8 cellular contexts compared by ENCODE assay signal in the genomic region with DNA sequence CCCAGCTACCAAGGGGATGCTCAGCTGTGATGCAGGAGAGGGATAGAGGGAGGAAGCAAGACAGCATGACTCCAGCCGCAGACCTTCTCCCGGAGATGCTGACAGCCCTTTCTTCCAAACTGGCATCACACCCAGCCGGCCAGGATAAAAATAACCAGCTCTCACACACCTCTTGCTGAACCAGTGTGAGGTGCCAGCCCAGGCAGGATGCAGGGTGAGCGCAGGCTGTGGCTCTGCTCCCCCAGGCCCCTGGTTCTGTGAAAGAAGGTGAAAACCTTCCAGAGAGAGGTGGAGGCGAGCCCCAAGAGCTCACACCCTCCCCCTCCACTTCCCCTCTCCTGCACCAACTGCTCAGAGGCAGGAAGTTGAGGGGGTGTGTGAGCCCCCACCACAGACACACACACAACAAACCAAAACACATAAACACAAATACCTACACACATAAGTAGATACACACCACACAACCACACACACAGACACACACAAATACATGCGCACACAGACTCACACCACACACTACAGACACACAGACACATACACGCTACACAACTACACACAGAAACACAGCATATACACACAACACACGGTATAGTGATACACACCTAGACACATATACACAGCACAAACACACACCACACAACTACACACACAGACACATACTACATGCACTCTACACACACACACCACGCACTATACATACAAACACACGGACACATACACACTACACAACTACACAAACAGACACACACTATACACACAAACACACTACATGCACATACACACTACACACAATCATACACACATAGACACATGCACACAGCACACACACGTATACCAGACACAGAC. TPM values are rescaled to one million over a fixed set of nuclear protein-coding genes. Genes with fewer than 3 reads are reported as not detected.
DNase-seq lines count a peak whose midpoint lies in the region; ATAC-seq, FAIRE-seq and TF ChIP-seq lines count a peak whose summit lies in the region.

No MANE protein-coding gene starts in this region.

- no peak for DNase-seq in GM18507 (ENCODE audit: extremely low spot score, insufficient read length, low read depth)
- no peak for DNase-seq in GM23338 (ENCODE audit: low spot score)
- DNase-seq in activated CD8-positive, alpha-beta T cell treated with anti-CD3 and anti-CD28 coated beads for 36 hours = peak; percentile 74
- no peak for DNase-seq in lower lobe of right lung
- DNase-seq in NCI-H510A (lab: John Stamatoyannopoulos, UW) = no peak
- DNase-seq in NCI-H1105 (lab: John Stamatoyannopoulos, UW) = no peak
- DNase-seq in Ammon's horn (ENCODE audit: low spot score) = no peak
- DNase-seq in Kasumi-1 (lab: John Stamatoyannopoulos, UW) = no peak

- no peak overlapping the region for H3K27ac ChIP-seq in GM23338 (ENCODE audit: low read depth)
- H3K27ac ChIP-seq in lower lobe of right lung = no peak overlapping the region

- no peaks in the 10 kb centered on the region; the same call in 1 of the 2 replicates for H3K9me2 ChIP-seq in GM23338 (ENCODE audit: insufficient read depth)

- no peaks in the 10 kb centered on the region for H3K4me1 ChIP-seq in GM23338 (ENCODE audit: insufficient read depth)
- no peaks in the 10 kb centered on the region for H3K4me1 ChIP-seq in lower lobe of right lung

- no peaks in the 10 kb centered on the region; the same call in 1 of the 2 replicates for H4K20me1 ChIP-seq in GM23338 (replicated peaks; ENCODE audit: insufficient read depth)

- peaks cover 5% of the 10 kb centered on the region; the same call in 1 of the 3 replicates for H3K36me3 Mint-ChIP-seq in GM23338 (ENCODE audit: low read depth)
- H3K36me3 Mint-ChIP-seq in activated CD8-positive, alpha-beta T cell treated with anti-CD3 and anti-CD28 coated beads for 36 hours (ENCODE audit: low read depth) = no peaks in the 10 kb centered on the region

- no peaks in the 10 kb centered on the region for H3K9me3 ChIP-seq in lower lobe of right lung

- FAIRE-seq in GM18507 (lab: Jason Lieb, UNC) = peak; percentile 90

- POLR2A ChIA-PET in activated CD8-positive, alpha-beta T cell treated with anti-CD3 and anti-CD28 coated beads for 36 hours (lab: Charles Lee) = interaction anchor here (1.0 to 2.0 kb wide), 2 partner anchors 35 to 38 kb away, joined by 3 to 8 read pairs; a partner anchor contains a TSS

- 0 out of 3 replicates have a peak, but pooled peaks have one; percentile 23 for ATAC-seq in GM23338
- ATAC-seq in activated CD8-positive, alpha-beta T cell treated with anti-CD3 and anti-CD28 coated beads for 36 hours = peak; percentile 93
- ATAC-seq in lower lobe of right lung = peak; percentile 58 to 62

- H3K27ac Mint-ChIP-seq in GM23338 = no peak overlapping the region
- no peak overlapping the region for H3K27ac Mint-ChIP-seq in activated CD8-positive, alpha-beta T cell treated with anti-CD3 and anti-CD28 coated beads for 36 hours

- peaks cover 5% of the 10 kb centered on the region for H3K27me3 Mint-ChIP-seq in GM23338 (ENCODE audit: insufficient read depth, low read depth, poor library complexity)
- H3K27me3 Mint-ChIP-seq in activated CD8-positive, alpha-beta T cell treated with anti-CD3 and anti-CD28 coated beads for 36 hours = no peaks in the 10 kb centered on the region

- no peak overlapping the region for H3K4me3 ChIP-seq in GM23338
- H3K4me3 ChIP-seq in lower lobe of right lung = no peak overlapping the region

- TF ChIP-seq CTCF in GM23338 (conservative IDR thresholded peaks at IDR 0.05; ENCODE audit: low read depth in 2 of 2) (no peak), lower lobe of right lung (IDR thresholded peaks at IDR 0.05) (no peak)
- no peak for TF ChIP-seq CTCF in activated CD8-positive, alpha-beta T cell treated with anti-CD3 and anti-CD28 coated beads for 36 hours (IDR thresholded peaks at IDR 0.05)

- no peaks in the 10 kb centered on the region for H3K27me3 ChIP-seq in GM23338 (ENCODE audit: insufficient read depth)
- no peaks in the 10 kb centered on the region for H3K27me3 ChIP-seq in lower lobe of right lung (ENCODE audit: low read depth)

- no peak overlapping the region for H3K4me3 Mint-ChIP-seq in GM23338
- H3K4me3 Mint-ChIP-seq in activated CD8-positive, alpha-beta T cell treated with anti-CD3 and anti-CD28 coated beads for 36 hours = no peak overlapping the region

- peak overlapping the region; percentile 47; the same call in 1 of the 2 replicates for H2AFZ ChIP-seq in GM23338

- intact Hi-C loops in activated CD8-positive, alpha-beta T cell treated with anti-CD3 and anti-CD28 coated beads for 36 hours (cut with micrococcal nuclease) = no loop called here
- intact Hi-C loops in lower lobe of right lung (cut with DNase I) = no loop called here

- CTCF ChIA-PET in activated CD8-positive, alpha-beta T cell treated with anti-CD3 and anti-CD28 coated beads for 36 hours (lab: Charles Lee) = interaction anchor here (1.1 to 1.7 kb wide), 5 partner anchors 16 to 79 kb away, joined by 4 to 7 read pairs (median 4); a partner anchor contains a TSS

- H3F3A ChIP-seq in GM23338 (replicated peaks; ENCODE audit: low read depth) = no peaks in the 10 kb centered on the region

- H3K4me2 ChIP-seq in GM23338 = no peak overlapping the region

- H3K4me1 Mint-ChIP-seq in GM23338 = peaks cover 4% of the 10 kb centered on the region; the same call in 1 of the 3 replicates
- peaks cover 5% of the 10 kb centered on the region for H3K4me1 Mint-ChIP-seq in activated CD8-positive, alpha-beta T cell treated with anti-CD3 and anti-CD28 coated beads for 36 hours (ENCODE audit: low read depth)

- peaks cover 18% of the 10 kb centered on the region for H3K9me3 Mint-ChIP-seq in GM23338
- H3K9me3 Mint-ChIP-seq in activated CD8-positive, alpha-beta T cell treated with anti-CD3 and anti-CD28 coated beads for 36 hours = no peaks in the 10 kb centered on the region

- no peaks in the 10 kb centered on the region for H3K79me2 ChIP-seq in GM23338 (replicated peaks; ENCODE audit: insufficient read depth)

- H3K36me3 ChIP-seq in GM23338 (ENCODE audit: insufficient read depth) (no peaks in the 10 kb centered on the region), lower lobe of right lung (no peaks in the 10 kb centered on the region)

TF ChIP-seq in GM23338, 12 proteins besides CTCF, POLR2A, EP300 and RAD21:
- TF ChIP-seq STAT1 (IDR thresholded peaks at IDR 0.05; ENCODE audit: unreplicated experiment) = no peak
- TF ChIP-seq EZH2phosphoT487 (IDR thresholded peaks at IDR 0.05; ENCODE audit: unreplicated experiment) = no peak
- no peak for TF ChIP-seq NANOG (IDR thresholded peaks at IDR 0.05; ENCODE audit: borderline replicate concordance)
- no peak for TF ChIP-seq CREB1 (CRISPR knock-in tag; IDR thresholded peaks at IDR 0.05; ENCODE audit: low read depth)
- TF ChIP-seq, protein P1, sequence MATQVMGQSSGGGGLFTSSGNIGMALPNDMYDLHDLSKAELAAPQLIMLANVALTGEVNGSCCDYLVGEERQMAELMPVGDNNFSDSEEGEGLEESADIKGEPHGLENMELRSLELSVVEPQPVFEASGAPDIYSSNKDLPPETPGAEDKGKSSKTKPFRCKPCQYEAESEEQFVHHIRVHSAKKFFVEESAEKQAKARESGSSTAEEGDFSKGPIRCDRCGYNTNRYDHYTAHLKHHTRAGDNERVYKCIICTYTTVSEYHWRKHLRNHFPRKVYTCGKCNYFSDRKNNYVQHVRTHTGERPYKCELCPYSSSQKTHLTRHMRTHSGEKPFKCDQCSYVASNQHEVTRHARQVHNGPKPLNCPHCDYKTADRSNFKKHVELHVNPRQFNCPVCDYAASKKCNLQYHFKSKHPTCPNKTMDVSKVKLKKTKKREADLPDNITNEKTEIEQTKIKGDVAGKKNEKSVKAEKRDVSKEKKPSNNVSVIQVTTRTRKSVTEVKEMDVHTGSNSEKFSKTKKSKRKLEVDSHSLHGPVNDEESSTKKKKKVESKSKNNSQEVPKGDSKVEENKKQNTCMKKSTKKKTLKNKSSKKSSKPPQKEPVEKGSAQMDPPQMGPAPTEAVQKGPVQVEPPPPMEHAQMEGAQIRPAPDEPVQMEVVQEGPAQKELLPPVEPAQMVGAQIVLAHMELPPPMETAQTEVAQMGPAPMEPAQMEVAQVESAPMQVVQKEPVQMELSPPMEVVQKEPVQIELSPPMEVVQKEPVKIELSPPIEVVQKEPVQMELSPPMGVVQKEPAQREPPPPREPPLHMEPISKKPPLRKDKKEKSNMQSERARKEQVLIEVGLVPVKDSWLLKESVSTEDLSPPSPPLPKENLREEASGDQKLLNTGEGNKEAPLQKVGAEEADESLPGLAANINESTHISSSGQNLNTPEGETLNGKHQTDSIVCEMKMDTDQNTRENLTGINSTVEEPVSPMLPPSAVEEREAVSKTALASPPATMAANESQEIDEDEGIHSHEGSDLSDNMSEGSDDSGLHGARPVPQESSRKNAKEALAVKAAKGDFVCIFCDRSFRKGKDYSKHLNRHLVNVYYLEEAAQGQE (IDR thresholded peaks at IDR 0.05; ENCODE audit: unreplicated experiment) = no peak
- TF ChIP-seq EZH2 (IDR thresholded peaks at IDR 0.05; ENCODE audit: low read depth, unreplicated experiment) = no peak
- TF ChIP-seq JUNB (IDR thresholded peaks at IDR 0.05; ENCODE audit: unreplicated experiment) = no peak
- TF ChIP-seq ZNF331 (CRISPR knock-in tag; IDR thresholded peaks at IDR 0.05; ENCODE audit: low read depth) = no peak
- no peak for TF ChIP-seq ZNF114 (CRISPR knock-in tag; IDR thresholded peaks at IDR 0.05)
- TF ChIP-seq POLR2AphosphoS5 (IDR thresholded peaks at IDR 0.05; ENCODE audit: low read depth) = no peak
TF ChIP-seq in GM23338: peak in this region for 0.

RNA-seq across cellular contexts. Expression of a gene that starts 4.2 kb away (rescaled TPM):
- not detected in 2 replicates for total RNA-seq in GM23338 (2014; rRNA removed; shearing (Covaris generic))
- polyA plus RNA-seq in GM23338 (2016; fragmentation: Nextera tagmentation; extraction: Ambion mirVana) = not detected in 2 replicates
- not detected for total RNA-seq in activated CD8-positive, alpha-beta T cell treated with anti-CD3 and anti-CD28 coated beads for 36 hours
- not detected for total RNA-seq in lower lobe of right lung

RNA-seq across cellular contexts. Expression of a gene that starts 16.6 kb away (rescaled TPM):
- total RNA-seq in GM23338 (2014; rRNA removed; shearing (Covaris generic)) = 6.6 and 6.7 TPM in 2 replicates
- 3.2 TPM in 2 replicates for polyA plus RNA-seq in GM23338 (2016; fragmentation: Nextera tagmentation; extraction: Ambion mirVana)
- total RNA-seq in activated CD8-positive, alpha-beta T cell treated with anti-CD3 and anti-CD28 coated beads for 36 hours = 1 to 10 TPM; 1.8 to 2.4 TPM
- total RNA-seq in lower lobe of right lung = 0.24 TPM

RNA-seq across cellular contexts. Expression of a gene that starts 38.5 kb away (rescaled TPM):
- total RNA-seq in GM23338 (2014; rRNA removed; shearing (Covaris generic)) = 105 and 106 TPM in 2 replicates
- polyA plus RNA-seq in GM23338 (2016; fragmentation: Nextera tagmentation; extraction: Ambion mirVana) = 95.9 and 97.1 TPM in 2 replicates
- total RNA-seq in activated CD8-positive, alpha-beta T cell treated with anti-CD3 and anti-CD28 coated beads for 36 hours = 100 to 1,000 TPM; 198 TPM
- 109 TPM for total RNA-seq in lower lobe of right lung

RNA-seq across cellular contexts. Expression of a gene that starts 47.6 kb away (rescaled TPM):
- not detected in 2 replicates for total RNA-seq in GM23338 (2014; rRNA removed; shearing (Covaris generic))
- not detected in 2 replicates for polyA plus RNA-seq in GM23338 (2016; fragmentation: Nextera tagmentation; extraction: Ambion mirVana)
- not detected for total RNA-seq in activated CD8-positive, alpha-beta T cell treated with anti-CD3 and anti-CD28 coated beads for 36 hours
- not detected for total RNA-seq in lower lobe of right lung

Comparison
In these comparisons a context has a peak if more than half of its experiments do, and no peak if none do; other contexts are left out.
1. ATAC-seq: peak in every context shown above with its lines; median percentile 93 in activated CD8-positive, alpha-beta T cell treated with anti-CD3 and anti-CD28 coated beads for 36 hours; 60 in lower lobe of right lung; 23 in GM23338.